Comparison of ENCODE assay signal across 17 cellular contexts in genomic region chr4:3712936-3713335, GRCh38. TPM values are rescaled to one million over a fixed set of nuclear protein-coding genes. Genes with fewer than 3 reads are reported as not detected.
DNase-seq lines count a peak whose midpoint lies in the region; ATAC-seq and TF ChIP-seq lines count a peak whose summit lies in the region.
"Had no signal": no experiment of that assay in that cellular context is flagged by ENCODE, and none has a peak within 500 bp of the region (broad histone marks: within the 10 kb centered on the region; RNA-seq: fewer than 3 reads in every experiment).

No MANE protein-coding gene starts in this region.

- H3K27me3 ChIP-seq in right atrium auricular region (no peaks in the 10 kb centered on the region), upper lobe of right lung (peaks cover 25% of the 10 kb centered on the region)
- H3K27me3 ChIP-seq: BLaER1 had no signal

- no peaks in the 10 kb centered on the region for H3K4me1 ChIP-seq in right atrium auricular region
- H3K4me1 ChIP-seq in mucosa of descending colon (ENCODE audit: low read depth) = no peaks in the 10 kb centered on the region
- H3K4me1 ChIP-seq in upper lobe of right lung = no peaks in the 10 kb centered on the region
- H3K4me1 ChIP-seq: HAP-1 had no signal

- H3K27ac ChIP-seq in right atrium auricular region (no peak overlapping the region), upper lobe of right lung (no peak overlapping the region)
- H3K27ac ChIP-seq: BLaER1 had no signal

- no peak for TF ChIP-seq CTCF in right atrium auricular region (IDR thresholded peaks at IDR 0.05)
- no peak for TF ChIP-seq CTCF in mucosa of descending colon (IDR thresholded peaks at IDR 0.05)
- TF ChIP-seq CTCF in upper lobe of right lung (IDR thresholded peaks at IDR 0.05) = no peak

- H3K36me3 ChIP-seq in right atrium auricular region (no peaks in the 10 kb centered on the region), mucosa of descending colon (ENCODE audit: low read depth) (no peaks in the 10 kb centered on the region), upper lobe of right lung (no peaks in the 10 kb centered on the region)
- H3K36me3 ChIP-seq: BLaER1, HAP-1 had no signal

- intact Hi-C loops in Right ventricle myocardium superior (cut with DNase I) = no loop called here
- intact Hi-C loops in left ventricle myocardium superior (cut with micrococcal nuclease) = no loop called here
- intact Hi-C loops in mucosa of descending colon (cut with DNase I, micrococcal nuclease) = no loop called here
- intact Hi-C loops in upper lobe of right lung (cut with DNase I) = no loop called here

- H3K9me3 ChIP-seq in right atrium auricular region (peaks cover 0 to 3% of the 10 kb centered on the region in 2 donors), mucosa of descending colon (no peaks in the 10 kb centered on the region), upper lobe of right lung (no peaks in the 10 kb centered on the region)
- H3K9me3 ChIP-seq: HAP-1 had no signal

- ATAC-seq in Right ventricle myocardium superior (ENCODE audit: poor library complexity) (no peak), left ventricle myocardium superior (no peak), mucosa of descending colon (no peak), upper lobe of right lung (no peak), GM18868 (IDR thresholded peaks at IDR 0.05; ENCODE audit: unreplicated experiment) (no peak), HG02588 (IDR thresholded peaks at IDR 0.05; ENCODE audit: unreplicated experiment) (no peak)

- H3K4me3 ChIP-seq in right atrium auricular region (no peak overlapping the region), mucosa of descending colon (no peak overlapping the region), upper lobe of right lung (no peak overlapping the region)
- H3K4me3 ChIP-seq: BLaER1, HAP-1 had no signal

- DNase-seq in Right ventricle myocardium superior (peak; percentile 12), right atrium auricular region (ENCODE audit: low spot score) (no peak), left ventricle myocardium superior (peak; percentile 8), mucosa of descending colon (peak in 2 of 3 donors; percentile 6 to 39), upper lobe of right lung (peak; percentile 52), NCI-H82 (lab: John Stamatoyannopoulos, UW) (no peak)
- DNase-seq: 8988T; AML-193; Calu3; CD4-positive, alpha-beta T cell; DMS 273 treated with DMSO at 0.1 percent for 48 hours; DMS79; GOT3 had no signal

RNA-seq across cellular contexts. Expression of gene ADRA2C, which starts 53.2 kb away (rescaled TPM):
- total RNA-seq in Right ventricle myocardium superior = 6.2 TPM
- total RNA-seq in right atrium auricular region = 1 to 10 TPM; 2.6 to 3.1 TPM
- total RNA-seq in left ventricle myocardium superior = 5.9 TPM
- total RNA-seq in mucosa of descending colon = 1 to 10 TPM in 2 of 3 donors, under 1 TPM in 1; 0.69 to 2.3 (median 1.4) TPM
- total RNA-seq in upper lobe of right lung = 7.3 TPM
- total RNA-seq: CD4-positive, alpha-beta T cell had no signal

Comparison
In these comparisons a context has a peak if more than half of its experiments do, and no peak if none do; other contexts are left out.
1. DNase-seq: peak in Right ventricle myocardium superior (single experiment), left ventricle myocardium superior (single experiment), mucosa of descending colon (2 of 3) and upper lobe of right lung (single experiment); none in right atrium auricular region (single experiment) and NCI-H82 (single experiment).